ENCODE assay signal across 11 cellular contexts in the genomic region with DNA sequence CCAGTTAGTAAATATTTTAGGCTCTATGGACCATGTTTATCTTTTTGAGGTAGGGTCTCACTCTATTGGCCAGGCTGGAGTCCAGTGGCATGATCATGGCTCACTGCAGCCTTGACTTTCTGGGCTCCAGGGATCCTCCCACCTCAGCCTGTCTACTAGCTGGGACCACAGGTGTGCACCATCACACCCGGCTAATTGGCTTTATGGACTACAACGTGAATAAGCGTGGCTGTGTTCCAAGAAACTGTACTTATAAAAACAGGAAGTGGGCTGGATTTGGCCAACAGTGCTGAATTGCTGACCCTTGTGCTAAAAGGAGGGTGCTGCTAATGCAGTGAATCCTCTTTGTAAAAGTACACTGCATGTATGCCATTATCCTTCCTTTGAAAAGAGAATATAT.
DNase-seq lines count a peak whose midpoint lies in the region; ATAC-seq and TF ChIP-seq lines count a peak whose summit lies in the region.
"Had no signal": no experiment of that assay in that cellular context is flagged by ENCODE, and none has a peak within 500 bp of the region (broad histone marks: within the 10 kb centered on the region; RNA-seq: fewer than 3 reads in every experiment).

No MANE protein-coding gene starts in this region.

- ATAC-seq in GM21529 (IDR thresholded peaks at IDR 0.05; ENCODE audit: unreplicated experiment), result no peak
- ATAC-seq in GM21367 (IDR thresholded peaks at IDR 0.05; ENCODE audit: unreplicated experiment), result no peak
- no peak for ATAC-seq in GM19395 (IDR thresholded peaks at IDR 0.05; ENCODE audit: unreplicated experiment)
- ATAC-seq: activated CD4-positive, alpha-beta T cell treated with anti-CD3 and anti-CD28 coated beads for 36 hours had no signal

- no peak overlapping the region for H3K4me3 ChIP-seq in GM12865 (ENCODE audit: low read depth, low read length)

- TF ChIP-seq CTCF in GM12865 (IDR thresholded peaks at IDR 0.05; ENCODE audit: insufficient read depth, low read depth, low read length, missing control alignments), result no peak

- DNase-seq in GM12865 (ENCODE audit: low read depth) (peak; percentile 18), NCI-H146 (lab: John Stamatoyannopoulos, UW) (peak; percentile 34), SHP77 (lab: John Stamatoyannopoulos, UW) (peak; percentile 80 to 88), iris pigment epithelial cell (ENCODE audit: low read depth) (peak; percentile 68), 8988T (no peak)
- DNase-seq: activated CD4-positive, alpha-beta T cell treated with anti-CD3 and anti-CD28 coated beads for 36 hours; hypothalamus; NCI-H1930 had no signal
